ENCODE assay signal across 1 cellular context in the genomic region with DNA sequence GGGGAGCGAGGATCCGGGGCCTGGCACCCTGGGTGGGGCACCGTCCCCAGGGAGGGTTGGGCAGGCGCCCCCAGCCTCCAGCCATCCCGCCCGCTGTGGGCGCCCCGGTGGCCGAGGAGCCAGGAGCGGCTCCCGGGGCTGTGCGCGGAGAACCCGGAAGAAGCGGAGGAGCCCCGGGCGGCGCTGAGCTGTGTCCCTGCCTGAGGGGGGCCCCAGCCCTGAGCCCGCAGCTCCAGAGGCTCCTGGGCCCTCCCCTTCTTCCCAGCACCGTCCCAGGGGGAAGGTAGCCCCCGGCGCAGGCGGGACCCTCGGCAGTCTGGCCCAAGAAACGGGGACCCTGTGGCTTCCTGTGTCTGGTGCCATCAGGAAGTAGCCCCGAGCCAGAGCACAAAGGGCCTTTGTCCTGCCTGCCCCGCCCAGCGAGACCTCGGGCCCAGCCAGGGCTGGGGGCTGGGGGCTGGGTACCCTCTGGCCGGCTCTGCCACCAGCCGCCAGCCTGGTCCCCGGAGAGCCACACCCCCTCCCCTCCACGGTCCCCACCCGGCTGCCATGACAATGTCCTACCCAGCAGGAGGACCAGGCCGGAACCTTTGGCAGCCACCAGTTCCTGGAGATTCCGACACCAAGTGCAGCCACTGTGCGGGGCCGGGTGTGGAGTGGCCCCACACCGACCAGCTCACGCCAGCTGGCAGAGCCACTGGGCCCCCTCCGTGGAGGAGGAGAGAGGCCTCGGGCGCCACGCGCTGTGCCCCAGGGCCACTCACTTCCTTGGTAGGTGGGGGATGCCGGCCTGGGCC.
A peak's percentile ranks its signal among the peaks of the same experiment; 100 is the strongest.
TF ChIP-seq lines count a peak whose summit lies in the region.

No MANE protein-coding gene starts in this region.

TF ChIP-seq in GM12878, 131 proteins besides CTCF, POLR2A, EP300 and RAD21 (continues in another document):
- TF ChIP-seq NBN (IDR thresholded peaks at IDR 0.05), result 0 out of 2 replicates have a peak, but pooled peaks have one; percentile 25
- no peak for TF ChIP-seq BRCA1 (IDR thresholded peaks at IDR 0.05; ENCODE audit: low read depth, low read length)
- TF ChIP-seq, protein P1, sequence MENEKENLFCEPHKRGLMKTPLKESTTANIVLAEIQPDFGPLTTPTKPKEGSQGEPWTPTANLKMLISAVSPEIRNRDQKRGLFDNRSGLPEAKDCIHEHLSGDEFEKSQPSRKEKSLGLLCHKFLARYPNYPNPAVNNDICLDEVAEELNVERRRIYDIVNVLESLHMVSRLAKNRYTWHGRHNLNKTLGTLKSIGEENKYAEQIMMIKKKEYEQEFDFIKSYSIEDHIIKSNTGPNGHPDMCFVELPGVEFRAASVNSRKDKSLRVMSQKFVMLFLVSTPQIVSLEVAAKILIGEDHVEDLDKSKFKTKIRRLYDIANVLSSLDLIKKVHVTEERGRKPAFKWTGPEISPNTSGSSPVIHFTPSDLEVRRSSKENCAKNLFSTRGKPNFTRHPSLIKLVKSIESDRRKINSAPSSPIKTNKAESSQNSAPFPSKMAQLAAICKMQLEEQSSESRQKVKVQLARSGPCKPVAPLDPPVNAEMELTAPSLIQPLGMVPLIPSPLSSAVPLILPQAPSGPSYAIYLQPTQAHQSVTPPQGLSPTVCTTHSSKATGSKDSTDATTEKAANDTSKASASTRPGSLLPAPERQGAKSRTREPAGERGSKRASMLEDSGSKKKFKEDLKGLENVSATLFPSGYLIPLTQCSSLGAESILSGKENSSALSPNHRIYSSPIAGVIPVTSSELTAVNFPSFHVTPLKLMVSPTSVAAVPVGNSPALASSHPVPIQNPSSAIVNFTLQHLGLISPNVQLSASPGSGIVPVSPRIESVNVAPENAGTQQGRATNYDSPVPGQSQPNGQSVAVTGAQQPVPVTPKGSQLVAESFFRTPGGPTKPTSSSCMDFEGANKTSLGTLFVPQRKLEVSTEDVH (IDR thresholded peaks at IDR 0.05; ENCODE audit: low read depth, partially characterized antibody), result no peak
- TF ChIP-seq POLR2AphosphoS5 (IDR thresholded peaks at IDR 0.05; ENCODE audit: low read length), result no peak
- TF ChIP-seq, protein P2, sequence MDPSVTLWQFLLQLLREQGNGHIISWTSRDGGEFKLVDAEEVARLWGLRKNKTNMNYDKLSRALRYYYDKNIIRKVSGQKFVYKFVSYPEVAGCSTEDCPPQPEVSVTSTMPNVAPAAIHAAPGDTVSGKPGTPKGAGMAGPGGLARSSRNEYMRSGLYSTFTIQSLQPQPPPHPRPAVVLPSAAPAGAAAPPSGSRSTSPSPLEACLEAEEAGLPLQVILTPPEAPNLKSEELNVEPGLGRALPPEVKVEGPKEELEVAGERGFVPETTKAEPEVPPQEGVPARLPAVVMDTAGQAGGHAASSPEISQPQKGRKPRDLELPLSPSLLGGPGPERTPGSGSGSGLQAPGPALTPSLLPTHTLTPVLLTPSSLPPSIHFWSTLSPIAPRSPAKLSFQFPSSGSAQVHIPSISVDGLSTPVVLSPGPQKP (IDR thresholded peaks at IDR 0.05; ENCODE audit: low read depth, low read length), result no peak
- 0 out of 2 replicates have a peak, but pooled peaks have one; percentile 8 for TF ChIP-seq CHD2 (IDR thresholded peaks at IDR 0.05; ENCODE audit: borderline replicate concordance, low read depth, low read length)
- no peak for TF ChIP-seq EGR1 (IDR thresholded peaks at IDR 0.05; ENCODE audit: borderline replicate concordance in 1 of 2, low read depth in 2 of 2, low read length in 2 of 2)
- TF ChIP-seq, protein P3, sequence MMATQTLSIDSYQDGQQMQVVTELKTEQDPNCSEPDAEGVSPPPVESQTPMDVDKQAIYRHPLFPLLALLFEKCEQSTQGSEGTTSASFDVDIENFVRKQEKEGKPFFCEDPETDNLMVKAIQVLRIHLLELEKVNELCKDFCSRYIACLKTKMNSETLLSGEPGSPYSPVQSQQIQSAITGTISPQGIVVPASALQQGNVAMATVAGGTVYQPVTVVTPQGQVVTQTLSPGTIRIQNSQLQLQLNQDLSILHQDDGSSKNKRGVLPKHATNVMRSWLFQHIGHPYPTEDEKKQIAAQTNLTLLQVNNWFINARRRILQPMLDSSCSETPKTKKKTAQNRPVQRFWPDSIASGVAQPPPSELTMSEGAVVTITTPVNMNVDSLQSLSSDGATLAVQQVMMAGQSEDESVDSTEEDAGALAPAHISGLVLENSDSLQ (IDR thresholded peaks at IDR 0.05), result no peak
- TF ChIP-seq TARDBP (IDR thresholded peaks at IDR 0.05; ENCODE audit: borderline replicate concordance), result no peak
- no peak for TF ChIP-seq CREM (IDR thresholded peaks at IDR 0.05; ENCODE audit: low read depth)
- TF ChIP-seq, protein P4, sequence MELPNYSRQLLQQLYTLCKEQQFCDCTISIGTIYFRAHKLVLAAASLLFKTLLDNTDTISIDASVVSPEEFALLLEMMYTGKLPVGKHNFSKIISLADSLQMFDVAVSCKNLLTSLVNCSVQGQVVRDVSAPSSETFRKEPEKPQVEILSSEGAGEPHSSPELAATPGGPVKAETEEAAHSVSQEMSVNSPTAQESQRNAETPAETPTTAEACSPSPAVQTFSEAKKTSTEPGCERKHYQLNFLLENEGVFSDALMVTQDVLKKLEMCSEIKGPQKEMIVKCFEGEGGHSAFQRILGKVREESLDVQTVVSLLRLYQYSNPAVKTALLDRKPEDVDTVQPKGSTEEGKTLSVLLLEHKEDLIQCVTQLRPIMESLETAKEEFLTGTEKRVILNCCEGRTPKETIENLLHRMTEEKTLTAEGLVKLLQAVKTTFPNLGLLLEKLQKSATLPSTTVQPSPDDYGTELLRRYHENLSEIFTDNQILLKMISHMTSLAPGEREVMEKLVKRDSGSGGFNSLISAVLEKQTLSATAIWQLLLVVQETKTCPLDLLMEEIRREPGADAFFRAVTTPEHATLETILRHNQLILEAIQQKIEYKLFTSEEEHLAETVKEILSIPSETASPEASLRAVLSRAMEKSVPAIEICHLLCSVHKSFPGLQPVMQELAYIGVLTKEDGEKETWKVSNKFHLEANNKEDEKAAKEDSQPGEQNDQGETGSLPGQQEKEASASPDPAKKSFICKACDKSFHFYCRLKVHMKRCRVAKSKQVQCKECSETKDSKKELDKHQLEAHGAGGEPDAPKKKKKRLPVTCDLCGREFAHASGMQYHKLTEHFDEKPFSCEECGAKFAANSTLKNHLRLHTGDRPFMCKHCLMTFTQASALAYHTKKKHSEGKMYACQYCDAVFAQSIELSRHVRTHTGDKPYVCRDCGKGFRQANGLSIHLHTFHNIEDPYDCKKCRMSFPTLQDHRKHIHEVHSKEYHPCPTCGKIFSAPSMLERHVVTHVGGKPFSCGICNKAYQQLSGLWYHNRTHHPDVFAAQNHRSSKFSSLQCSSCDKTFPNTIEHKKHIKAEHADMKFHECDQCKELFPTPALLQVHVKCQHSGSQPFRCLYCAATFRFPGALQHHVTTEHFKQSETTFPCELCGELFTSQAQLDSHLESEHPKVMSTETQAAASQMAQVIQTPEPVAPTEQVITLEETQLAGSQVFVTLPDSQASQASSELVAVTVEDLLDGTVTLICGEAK (IDR thresholded peaks at IDR 0.05; ENCODE audit: borderline replicate concordance), result no peak
- no peak for TF ChIP-seq CBFB (IDR thresholded peaks at IDR 0.05; ENCODE audit: low read depth)
- TF ChIP-seq, protein P5, sequence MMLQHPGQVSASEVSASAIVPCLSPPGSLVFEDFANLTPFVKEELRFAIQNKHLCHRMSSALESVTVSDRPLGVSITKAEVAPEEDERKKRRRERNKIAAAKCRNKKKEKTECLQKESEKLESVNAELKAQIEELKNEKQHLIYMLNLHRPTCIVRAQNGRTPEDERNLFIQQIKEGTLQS (IDR thresholded peaks at IDR 0.05; ENCODE audit: borderline replicate concordance, extremely low read depth, low read depth, low read length), result no peak
- TF ChIP-seq ZZZ3 (IDR thresholded peaks at IDR 0.05; ENCODE audit: control insufficient read depth, insufficient read length, low read depth), result no peak
- TF ChIP-seq, protein P6, sequence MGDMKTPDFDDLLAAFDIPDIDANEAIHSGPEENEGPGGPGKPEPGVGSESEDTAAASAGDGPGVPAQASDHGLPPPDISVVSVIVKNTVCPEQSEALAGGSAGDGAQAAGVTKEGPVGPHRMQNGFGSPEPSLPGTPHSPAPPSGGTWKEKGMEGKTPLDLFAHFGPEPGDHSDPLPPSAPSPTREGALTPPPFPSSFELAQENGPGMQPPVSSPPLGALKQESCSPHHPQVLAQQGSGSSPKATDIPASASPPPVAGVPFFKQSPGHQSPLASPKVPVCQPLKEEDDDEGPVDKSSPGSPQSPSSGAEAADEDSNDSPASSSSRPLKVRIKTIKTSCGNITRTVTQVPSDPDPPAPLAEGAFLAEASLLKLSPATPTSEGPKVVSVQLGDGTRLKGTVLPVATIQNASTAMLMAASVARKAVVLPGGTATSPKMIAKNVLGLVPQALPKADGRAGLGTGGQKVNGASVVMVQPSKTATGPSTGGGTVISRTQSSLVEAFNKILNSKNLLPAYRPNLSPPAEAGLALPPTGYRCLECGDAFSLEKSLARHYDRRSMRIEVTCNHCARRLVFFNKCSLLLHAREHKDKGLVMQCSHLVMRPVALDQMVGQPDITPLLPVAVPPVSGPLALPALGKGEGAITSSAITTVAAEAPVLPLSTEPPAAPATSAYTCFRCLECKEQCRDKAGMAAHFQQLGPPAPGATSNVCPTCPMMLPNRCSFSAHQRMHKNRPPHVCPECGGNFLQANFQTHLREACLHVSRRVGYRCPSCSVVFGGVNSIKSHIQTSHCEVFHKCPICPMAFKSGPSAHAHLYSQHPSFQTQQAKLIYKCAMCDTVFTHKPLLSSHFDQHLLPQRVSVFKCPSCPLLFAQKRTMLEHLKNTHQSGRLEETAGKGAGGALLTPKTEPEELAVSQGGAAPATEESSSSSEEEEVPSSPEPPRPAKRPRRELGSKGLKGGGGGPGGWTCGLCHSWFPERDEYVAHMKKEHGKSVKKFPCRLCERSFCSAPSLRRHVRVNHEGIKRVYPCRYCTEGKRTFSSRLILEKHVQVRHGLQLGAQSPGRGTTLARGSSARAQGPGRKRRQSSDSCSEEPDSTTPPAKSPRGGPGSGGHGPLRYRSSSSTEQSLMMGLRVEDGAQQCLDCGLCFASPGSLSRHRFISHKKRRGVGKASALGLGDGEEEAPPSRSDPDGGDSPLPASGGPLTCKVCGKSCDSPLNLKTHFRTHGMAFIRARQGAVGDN (IDR thresholded peaks at IDR 0.05), result peak; percentile 65
- peak; percentile 98 for TF ChIP-seq GATAD2B (conservative IDR thresholded peaks at IDR 0.05; ENCODE audit: low read depth)
- no peak for TF ChIP-seq FOXM1 (IDR thresholded peaks at IDR 0.05; ENCODE audit: low read depth, low read length)
- TF ChIP-seq MEF2B (IDR thresholded peaks at IDR 0.05; ENCODE audit: partially characterized antibody, poor library complexity, severe bottlenecking), result peak; percentile 50
- TF ChIP-seq, protein P7, sequence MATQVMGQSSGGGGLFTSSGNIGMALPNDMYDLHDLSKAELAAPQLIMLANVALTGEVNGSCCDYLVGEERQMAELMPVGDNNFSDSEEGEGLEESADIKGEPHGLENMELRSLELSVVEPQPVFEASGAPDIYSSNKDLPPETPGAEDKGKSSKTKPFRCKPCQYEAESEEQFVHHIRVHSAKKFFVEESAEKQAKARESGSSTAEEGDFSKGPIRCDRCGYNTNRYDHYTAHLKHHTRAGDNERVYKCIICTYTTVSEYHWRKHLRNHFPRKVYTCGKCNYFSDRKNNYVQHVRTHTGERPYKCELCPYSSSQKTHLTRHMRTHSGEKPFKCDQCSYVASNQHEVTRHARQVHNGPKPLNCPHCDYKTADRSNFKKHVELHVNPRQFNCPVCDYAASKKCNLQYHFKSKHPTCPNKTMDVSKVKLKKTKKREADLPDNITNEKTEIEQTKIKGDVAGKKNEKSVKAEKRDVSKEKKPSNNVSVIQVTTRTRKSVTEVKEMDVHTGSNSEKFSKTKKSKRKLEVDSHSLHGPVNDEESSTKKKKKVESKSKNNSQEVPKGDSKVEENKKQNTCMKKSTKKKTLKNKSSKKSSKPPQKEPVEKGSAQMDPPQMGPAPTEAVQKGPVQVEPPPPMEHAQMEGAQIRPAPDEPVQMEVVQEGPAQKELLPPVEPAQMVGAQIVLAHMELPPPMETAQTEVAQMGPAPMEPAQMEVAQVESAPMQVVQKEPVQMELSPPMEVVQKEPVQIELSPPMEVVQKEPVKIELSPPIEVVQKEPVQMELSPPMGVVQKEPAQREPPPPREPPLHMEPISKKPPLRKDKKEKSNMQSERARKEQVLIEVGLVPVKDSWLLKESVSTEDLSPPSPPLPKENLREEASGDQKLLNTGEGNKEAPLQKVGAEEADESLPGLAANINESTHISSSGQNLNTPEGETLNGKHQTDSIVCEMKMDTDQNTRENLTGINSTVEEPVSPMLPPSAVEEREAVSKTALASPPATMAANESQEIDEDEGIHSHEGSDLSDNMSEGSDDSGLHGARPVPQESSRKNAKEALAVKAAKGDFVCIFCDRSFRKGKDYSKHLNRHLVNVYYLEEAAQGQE (IDR thresholded peaks at IDR 0.05; ENCODE audit: low read depth, low read length), result no peak
- TF ChIP-seq RCOR1 (conservative IDR thresholded peaks at IDR 0.05; ENCODE audit: low read depth, low read length), result no peak
- TF ChIP-seq SUPT20H (IDR thresholded peaks at IDR 0.05; ENCODE audit: borderline replicate concordance, control insufficient read depth, low read depth, low read length), result no peak
- TF ChIP-seq, protein P8, sequence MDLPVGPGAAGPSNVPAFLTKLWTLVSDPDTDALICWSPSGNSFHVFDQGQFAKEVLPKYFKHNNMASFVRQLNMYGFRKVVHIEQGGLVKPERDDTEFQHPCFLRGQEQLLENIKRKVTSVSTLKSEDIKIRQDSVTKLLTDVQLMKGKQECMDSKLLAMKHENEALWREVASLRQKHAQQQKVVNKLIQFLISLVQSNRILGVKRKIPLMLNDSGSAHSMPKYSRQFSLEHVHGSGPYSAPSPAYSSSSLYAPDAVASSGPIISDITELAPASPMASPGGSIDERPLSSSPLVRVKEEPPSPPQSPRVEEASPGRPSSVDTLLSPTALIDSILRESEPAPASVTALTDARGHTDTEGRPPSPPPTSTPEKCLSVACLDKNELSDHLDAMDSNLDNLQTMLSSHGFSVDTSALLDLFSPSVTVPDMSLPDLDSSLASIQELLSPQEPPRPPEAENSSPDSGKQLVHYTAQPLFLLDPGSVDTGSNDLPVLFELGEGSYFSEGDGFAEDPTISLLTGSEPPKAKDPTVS (IDR thresholded peaks at IDR 0.05; ENCODE audit: low read depth, low read length), result no peak
- no peak for TF ChIP-seq CEBPB (IDR thresholded peaks at IDR 0.05; ENCODE audit: borderline replicate concordance in 1 of 2, low read depth in 2 of 2, low read length in 2 of 2)
- TF ChIP-seq, protein P9, sequence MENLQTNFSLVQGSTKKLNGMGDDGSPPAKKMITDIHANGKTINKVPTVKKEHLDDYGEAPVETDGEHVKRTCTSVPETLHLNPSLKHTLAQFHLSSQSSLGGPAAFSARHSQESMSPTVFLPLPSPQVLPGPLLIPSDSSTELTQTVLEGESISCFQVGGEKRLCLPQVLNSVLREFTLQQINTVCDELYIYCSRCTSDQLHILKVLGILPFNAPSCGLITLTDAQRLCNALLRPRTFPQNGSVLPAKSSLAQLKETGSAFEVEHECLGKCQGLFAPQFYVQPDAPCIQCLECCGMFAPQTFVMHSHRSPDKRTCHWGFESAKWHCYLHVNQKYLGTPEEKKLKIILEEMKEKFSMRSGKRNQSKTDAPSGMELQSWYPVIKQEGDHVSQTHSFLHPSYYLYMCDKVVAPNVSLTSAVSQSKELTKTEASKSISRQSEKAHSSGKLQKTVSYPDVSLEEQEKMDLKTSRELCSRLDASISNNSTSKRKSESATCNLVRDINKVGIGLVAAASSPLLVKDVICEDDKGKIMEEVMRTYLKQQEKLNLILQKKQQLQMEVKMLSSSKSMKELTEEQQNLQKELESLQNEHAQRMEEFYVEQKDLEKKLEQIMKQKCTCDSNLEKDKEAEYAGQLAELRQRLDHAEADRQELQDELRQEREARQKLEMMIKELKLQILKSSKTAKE (IDR thresholded peaks at IDR 0.05; ENCODE audit: low read depth, poor library complexity, severe bottlenecking), result no peak
